ENCODE assay signal across 28 cellular contexts in the genomic region with DNA sequence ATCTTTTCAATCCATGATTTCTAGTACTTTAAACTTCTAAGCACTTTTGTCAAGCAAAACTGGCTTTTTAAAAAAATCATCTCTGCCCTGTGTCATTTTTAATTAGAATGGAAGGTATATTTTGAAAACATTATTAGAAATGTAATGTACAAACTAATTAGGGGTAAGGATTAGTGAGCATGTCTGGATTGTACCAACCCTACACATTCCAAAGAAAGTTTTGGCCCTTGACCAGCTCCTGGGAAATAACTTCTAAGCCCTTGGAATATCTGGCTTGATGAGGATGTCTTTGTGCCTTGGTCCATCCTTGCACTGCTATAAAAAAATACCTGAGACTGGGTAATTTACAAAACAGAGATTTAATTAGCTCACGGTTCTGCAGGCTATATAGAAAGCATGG.
"Had no signal": no experiment of that assay in that cellular context is flagged by ENCODE, and none has a peak within 500 bp of the region (broad histone marks: within the 10 kb centered on the region; RNA-seq: fewer than 3 reads in every experiment).

No MANE protein-coding gene starts in this region.

- H3K36me3 Mint-ChIP-seq: stimulated activated effector memory CD8-positive, alpha-beta T cell treated with anti-CD3 and anti-CD28 coated beads, Interleukin-12 subunit alpha, Interleukin-12 subunit beta, amount 100 ng/mL, for 72 hours; stimulated activated memory B cell treated with anti-CD40 and anti-IgM and Interleukin-4, amounts not matched to agents 10 μg/mL and 1 μg/mL and 100 μg/mL, for 72 hours; stimulated activated naive B cell treated with anti-CD40 and anti-IgM and Interleukin-4, amounts not matched to agents 10 μg/mL and 1 μg/mL and 100 μg/mL, for 72 hours; type B pancreatic cell had no signal

- H3K4me1 ChIP-seq: stomach, suprapubic skin, testis, thyroid gland, tibial artery, tibial nerve, upper lobe of left lung, upper lobe of right lung, uterus, vagina had no signal

- H3K27me3 Mint-ChIP-seq: stimulated activated memory B cell treated with anti-CD40 and anti-IgM and Interleukin-4, amounts not matched to agents 10 μg/mL and 1 μg/mL and 100 μg/mL, for 72 hours; stimulated activated naive B cell treated with anti-CD40 and anti-IgM and Interleukin-4, amounts not matched to agents 10 μg/mL and 1 μg/mL and 100 μg/mL, for 72 hours; stimulated activated naive CD8-positive, alpha-beta T cell treated with anti-CD3 and anti-CD28 coated beads, Interleukin-15, amount 100 ng/mL, for 72 hours; stimulated activated naive CD8-positive, alpha-beta T cell treated with anti-CD3 and anti-CD28 coated beads, Interleukin-15, Interleukin-2, amounts not matched to agents 100 ng/mL and 50 ng/mL, for 24 hours; type B pancreatic cell had no signal

- H3K27me3 ChIP-seq: stomach, suprapubic skin, testis, thyroid gland, tibial artery, tibial nerve, transverse colon, upper lobe of left lung, upper lobe of right lung, uterus, vagina had no signal

- H3K27ac Mint-ChIP-seq: stimulated activated effector memory CD8-positive, alpha-beta T cell treated with anti-CD3 and anti-CD28 coated beads, Interleukin-12 subunit alpha, Interleukin-12 subunit beta, amount 100 ng/mL, for 72 hours; stimulated activated memory B cell treated with anti-CD40 and anti-IgM and Interleukin-4, amounts not matched to agents 10 μg/mL and 1 μg/mL and 100 μg/mL, for 72 hours; stimulated activated naive B cell treated with anti-CD40 and anti-IgM and Interleukin-4, amounts not matched to agents 10 μg/mL and 1 μg/mL and 100 μg/mL, for 72 hours; stimulated activated naive CD8-positive, alpha-beta T cell treated with anti-CD3 and anti-CD28 coated beads, Interleukin-15, amount 100 ng/mL, for 72 hours; stimulated activated naive CD8-positive, alpha-beta T cell treated with anti-CD3 and anti-CD28 coated beads, Interleukin-15, Interleukin-2, amounts not matched to agents 100 ng/mL and 50 ng/mL, for 24 hours; type B pancreatic cell had no signal

- H3K4me3 ChIP-seq: stomach, suprapubic skin, testis, thoracic aorta, thyroid gland, tibial artery, tibial nerve, transverse colon, upper lobe of left lung, upper lobe of right lung, uterus, vagina had no signal

- DNase-seq: stimulated activated CD4-positive, alpha-beta T cell treated with anti-CD3 and anti-CD28 coated beads, Interleukin-2, amount 100 ng/mL, for 48 hours; stimulated activated CD4-positive, alpha-beta T cell treated with anti-CD3 and anti-CD28 coated beads, Interleukin-4, amount 100 ng/mL, for 1 hour; stimulated activated CD4-positive, alpha-beta T cell treated with anti-CD3 and anti-CD28 coated beads, Interleukin-4, amount 100 ng/mL, for 24 hours; stimulated activated CD4-positive, alpha-beta T cell treated with anti-CD3 and anti-CD28 coated beads, Interleukin-4, amount 100 ng/mL, for 4 hours; stimulated activated CD8-positive, alpha-beta memory T cell treated with anti-CD3 and anti-CD28 coated beads, Interleukin-4, amount 100 ng/mL, for 48 hours; stimulated activated naive B cell treated with anti-CD40 and anti-IgM and Interleukin-4, amounts not matched to agents 10 μg/mL and 1 μg/mL and 100 μg/mL, for 72 hours; stimulated activated naive CD4-positive, alpha-beta T cell; stimulated activated naive CD4-positive, alpha-beta T cell treated with Interleukin-2 at 50 U/mL for 16 hours; stimulated activated naive CD8-positive, alpha-beta T cell treated with anti-CD3 and anti-CD28 coated beads, Interleukin-15, amount 100 ng/mL, for 72 hours; stimulated activated naive CD8-positive, alpha-beta T cell treated with anti-CD3 and anti-CD28 coated beads, Interleukin-15, Interleukin-2, amounts not matched to agents 100 U/mL and 50 U/mL, for 24 hours; stomach; substantia nigra; testis; thyroid gland; tibial artery; transverse colon; trophoblast cell; upper lobe of left lung; upper lobe of right lung; uterus had no signal

- H3K27ac ChIP-seq: stomach, suprapubic skin, testis, thoracic aorta, thyroid gland, tibial artery, tibial nerve, transverse colon, upper lobe of left lung, upper lobe of right lung, uterus, vagina had no signal

- H3K36me3 ChIP-seq: stomach, suprapubic skin, thoracic aorta, thyroid gland, tibial artery, tibial nerve, transverse colon, upper lobe of left lung, upper lobe of right lung, uterus, vagina had no signal

- H3K4me3 Mint-ChIP-seq: stimulated activated effector memory CD8-positive, alpha-beta T cell treated with anti-CD3 and anti-CD28 coated beads, Interleukin-12 subunit alpha, Interleukin-12 subunit beta, amount 100 ng/mL, for 72 hours; stimulated activated memory B cell treated with anti-CD40 and anti-IgM and Interleukin-4, amounts not matched to agents 10 μg/mL and 1 μg/mL and 100 μg/mL, for 72 hours; stimulated activated naive B cell treated with anti-CD40 and anti-IgM and Interleukin-4, amounts not matched to agents 10 μg/mL and 1 μg/mL and 100 μg/mL, for 72 hours; stimulated activated naive CD8-positive, alpha-beta T cell treated with anti-CD3 and anti-CD28 coated beads, Interleukin-15, amount 100 ng/mL, for 72 hours; stimulated activated naive CD8-positive, alpha-beta T cell treated with anti-CD3 and anti-CD28 coated beads, Interleukin-15, Interleukin-2, amounts not matched to agents 100 ng/mL and 50 ng/mL, for 24 hours; type B pancreatic cell had no signal

- H3K4me1 Mint-ChIP-seq: stimulated activated effector memory CD8-positive, alpha-beta T cell treated with anti-CD3 and anti-CD28 coated beads, Interleukin-12 subunit alpha, Interleukin-12 subunit beta, amount 100 ng/mL, for 72 hours; stimulated activated memory B cell treated with anti-CD40 and anti-IgM and Interleukin-4, amounts not matched to agents 10 μg/mL and 1 μg/mL and 100 μg/mL, for 72 hours; stimulated activated naive B cell treated with anti-CD40 and anti-IgM and Interleukin-4, amounts not matched to agents 10 μg/mL and 1 μg/mL and 100 μg/mL, for 72 hours; stimulated activated naive CD8-positive, alpha-beta T cell treated with anti-CD3 and anti-CD28 coated beads, Interleukin-15, amount 100 ng/mL, for 72 hours had no signal
